Comparison of ENCODE assay signal across 22 cellular contexts in genomic region chr2:129654331-129654730, GRCh38.
"Had no signal": no experiment of that assay in that cellular context is flagged by ENCODE, and none has a peak within 500 bp of the region (broad histone marks: within the 10 kb centered on the region; RNA-seq: fewer than 3 reads in every experiment).

No MANE protein-coding gene starts in this region.

- H3K27me3 Mint-ChIP-seq: dendritic cell treated with granulocyte-macrophage colony-stimulating factor and Interleukin-4, amounts not matched to agents 40 ng/mL and 50 ng/mL, for 4 days had no signal

- H3K27ac ChIP-seq: colonic mucosa, epithelial cell of prostate, foreskin keratinocyte, gastroesophageal sphincter, heart left ventricle, hepatocyte, left lung, lower lobe of right lung had no signal

- DNase-seq: cerebellar nuclear complex; colonic mucosa; cortex of kidney; effector CD8-positive, alpha-beta T cell; effector memory CD8-positive, alpha-beta T cell; endodermal cell; erythroblast; foreskin keratinocyte; heart left ventricle; hypothalamus; immature natural killer cell; left cardiac atrium; left lung; left ventricle myocardium superior; lower lobe of right lung; mesenchymal stem cell had no signal

- ATAC-seq: effector memory CD8-positive, alpha-beta T cell; esophagus mucosa; foreskin keratinocyte; gastroesophageal sphincter; heart left ventricle; left cardiac atrium; left lung; left ventricle myocardium superior; lower lobe of right lung had no signal

- H3K4me2 ChIP-seq: hepatocyte had no signal

- H3K4me1 ChIP-seq: colonic mucosa, foreskin keratinocyte, gastroesophageal sphincter, heart left ventricle, left lung, lower lobe of right lung had no signal

- H3K27ac Mint-ChIP-seq: dendritic cell treated with granulocyte-macrophage colony-stimulating factor and Interleukin-4, amounts not matched to agents 40 ng/mL and 50 ng/mL, for 4 days; effector memory CD8-positive, alpha-beta T cell; endodermal cell; immature natural killer cell; mesothelial cell of epicardium had no signal

- H3K27me3 ChIP-seq: colonic mucosa, foreskin keratinocyte, heart left ventricle, hepatocyte, left lung had no signal

- H3K9me3 ChIP-seq: colonic mucosa, gastroesophageal sphincter, left lung, lower lobe of right lung had no signal

- H3K4me3 Mint-ChIP-seq: dendritic cell treated with granulocyte-macrophage colony-stimulating factor and Interleukin-4, amounts not matched to agents 40 ng/mL and 50 ng/mL, for 4 days; effector memory CD8-positive, alpha-beta T cell; endodermal cell; immature natural killer cell; mesothelial cell of epicardium had no signal

- H3K4me3 ChIP-seq: colonic mucosa, gastroesophageal sphincter, heart left ventricle, hepatocyte, left lung, lower lobe of right lung had no signal

- H3K4me1 Mint-ChIP-seq: immature natural killer cell had no signal

- H3K36me3 ChIP-seq: colonic mucosa, gastroesophageal sphincter, heart left ventricle, left lung, lower lobe of right lung had no signal

- H2AFZ ChIP-seq: hepatocyte had no signal
